Comparison of ENCODE assay signal across 29 cellular contexts in genomic region chr2:18465979-18466378, GRCh38.
"Had no signal": no experiment of that assay in that cellular context is flagged by ENCODE, and none has a peak within 500 bp of the region (broad histone marks: within the 10 kb centered on the region; RNA-seq: fewer than 3 reads in every experiment).

No MANE protein-coding gene starts in this region.

- H3K9me3 Mint-ChIP-seq: neural crest cell; stimulated activated naive CD8-positive, alpha-beta T cell treated with anti-CD3 and anti-CD28 coated beads, Interleukin-15, Interleukin-2, amounts not matched to agents 100 ng/mL and 50 ng/mL, for 24 hours had no signal

- H3K9me3 ChIP-seq: left lung, lower lobe of right lung, pancreas, prostate gland, suprapubic skin, tibial nerve, uterus had no signal

- H3K27me3 ChIP-seq: left lung, pancreas, suprapubic skin, tibial nerve, uterus had no signal

- H3K4me3 Mint-ChIP-seq: naive thymus-derived CD8-positive, alpha-beta T cell; nephron; neural crest cell; stimulated activated effector memory CD8-positive, alpha-beta T cell treated with anti-CD3 and anti-CD28 coated beads, Interleukin-12 subunit alpha, Interleukin-12 subunit beta, amount 100 ng/mL, for 72 hours; stimulated activated naive CD8-positive, alpha-beta T cell treated with anti-CD3 and anti-CD28 coated beads, Interleukin-15, Interleukin-2, amounts not matched to agents 100 ng/mL and 50 ng/mL, for 24 hours; type B pancreatic cell had no signal

- DNase-seq: hippocampal formation; kidney; left colon; left lung; lower lobe of right lung; mammary epithelial cell; mesenchymal stem cell; naive thymus-derived CD8-positive, alpha-beta T cell; nucleus accumbens; pancreas; posterior cingulate gyrus; retina; right cardiac atrium; stimulated activated CD4-positive, alpha-beta T cell treated with anti-CD3 and anti-CD28 coated beads, Interleukin-12 subunit alpha, Interleukin-12 subunit beta, amount 100 ng/mL, for 4 hours; stimulated activated CD4-positive, alpha-beta T cell treated with anti-CD3 and anti-CD28 coated beads, Interleukin-15, amount 100 ng/mL, for 24 hours; stimulated activated CD4-positive, alpha-beta T cell treated with anti-CD3 and anti-CD28 coated beads, Interleukin-2, amount 100 ng/mL, for 24 hours; stimulated activated CD4-positive, alpha-beta T cell treated with anti-CD3 and anti-CD28 coated beads, Interleukin-4, amount 100 ng/mL, for 1 hour; stimulated activated naive CD4-positive, alpha-beta T cell; uterus had no signal

- H3K36me3 Mint-ChIP-seq: naive thymus-derived CD8-positive, alpha-beta T cell; stimulated activated effector memory CD8-positive, alpha-beta T cell treated with anti-CD3 and anti-CD28 coated beads, Interleukin-12 subunit alpha, Interleukin-12 subunit beta, amount 100 ng/mL, for 72 hours; type B pancreatic cell had no signal

- H3K36me3 ChIP-seq: left lung, lower lobe of right lung, pancreas, prostate gland, suprapubic skin, tibial nerve, uterus had no signal

- H3K4me3 ChIP-seq: left lung, lower lobe of right lung, pancreas, prostate gland, skin epidermis, suprapubic skin, tibial nerve, uterus had no signal

- H3K27ac ChIP-seq: left lung, lower lobe of right lung, pancreas, prostate gland, skin epidermis, suprapubic skin, tibial nerve, uterus had no signal

- H3K4me1 Mint-ChIP-seq: naive thymus-derived CD8-positive, alpha-beta T cell; neural crest cell; stimulated activated effector memory CD8-positive, alpha-beta T cell treated with anti-CD3 and anti-CD28 coated beads, Interleukin-12 subunit alpha, Interleukin-12 subunit beta, amount 100 ng/mL, for 72 hours had no signal

- H3K4me1 ChIP-seq: left lung, lower lobe of right lung, pancreas, prostate gland, suprapubic skin, uterus had no signal

- H3K27ac Mint-ChIP-seq: naive thymus-derived CD8-positive, alpha-beta T cell; nephron; stimulated activated effector memory CD8-positive, alpha-beta T cell treated with anti-CD3 and anti-CD28 coated beads, Interleukin-12 subunit alpha, Interleukin-12 subunit beta, amount 100 ng/mL, for 72 hours; stimulated activated naive CD8-positive, alpha-beta T cell treated with anti-CD3 and anti-CD28 coated beads, Interleukin-15, Interleukin-2, amounts not matched to agents 100 ng/mL and 50 ng/mL, for 24 hours; type B pancreatic cell had no signal

- ATAC-seq: left colon; left lung; lower lobe of right lung; naive thymus-derived CD8-positive, alpha-beta T cell; pancreas; right cardiac atrium; sciatic nerve; stimulated activated effector memory CD8-positive, alpha-beta T cell treated with anti-CD3 and anti-CD28 coated beads, Interleukin-12 subunit alpha, Interleukin-12 subunit beta, amount 100 ng/mL, for 72 hours had no signal
